Comparison of ENCODE assay signal across 16 cellular contexts in the genomic region with DNA sequence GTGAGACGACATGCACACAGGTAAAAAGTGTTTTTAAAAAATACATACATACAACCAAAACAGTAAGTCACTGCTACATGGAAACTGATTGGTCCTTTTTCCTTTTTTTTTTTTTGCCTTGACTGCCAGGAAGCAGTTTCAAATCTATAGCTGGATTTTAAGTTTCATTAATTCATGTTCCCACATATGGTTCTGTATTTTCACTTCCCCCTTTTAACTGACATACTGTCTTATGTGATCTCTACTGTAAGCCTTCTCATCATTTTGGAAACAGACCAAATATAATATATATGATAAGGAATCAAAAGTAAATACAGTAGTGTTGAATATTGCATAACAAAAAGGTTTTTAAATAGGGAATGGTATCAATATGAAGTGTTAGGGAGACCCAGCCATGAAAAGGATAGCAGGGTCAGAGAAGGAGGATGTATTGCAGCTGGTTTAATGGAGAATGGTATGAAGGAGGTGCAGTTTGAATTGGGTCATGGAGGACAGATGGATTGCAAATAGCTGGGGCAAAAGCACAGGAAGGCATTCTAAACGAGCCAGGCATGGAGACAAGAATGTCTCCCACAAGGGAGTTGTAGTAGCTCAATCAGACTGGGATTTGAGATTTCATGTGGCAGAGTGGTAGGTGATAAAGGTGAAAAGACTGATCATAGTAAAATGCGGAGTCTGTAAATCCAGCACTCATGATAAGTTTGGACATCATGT. TPM values are rescaled to one million over a fixed set of nuclear protein-coding genes. Genes with fewer than 3 reads are reported as not detected.
DNase-seq lines count a peak whose midpoint lies in the region; ATAC-seq, FAIRE-seq and TF ChIP-seq lines count a peak whose summit lies in the region.
"Had no signal": no experiment of that assay in that cellular context is flagged by ENCODE, and none has a peak within 500 bp of the region (broad histone marks: within the 10 kb centered on the region; RNA-seq: fewer than 3 reads in every experiment).

No MANE protein-coding gene starts in this region.

- H3K4me1 ChIP-seq in heart right ventricle (peaks cover 8 to 88% (median 79%) of the 10 kb centered on the region in 9 donors), astrocyte (ENCODE audit: insufficient read depth, low read length) (peaks cover 33% of the 10 kb centered on the region), lower lobe of right lung (peaks cover 28% of the 10 kb centered on the region), urinary bladder (ENCODE audit: insufficient read depth) (peaks cover 2% of the 10 kb centered on the region)

- peak overlapping the region; percentile 76 for H3K4me2 ChIP-seq in astrocyte (ENCODE audit: low read length)

- H3K79me2 ChIP-seq in astrocyte (ENCODE audit: insufficient read depth, low read length) = peaks cover 93% of the 10 kb centered on the region

- peaks cover 15% of the 10 kb centered on the region for H3K36me3 Mint-ChIP-seq in astrocyte (ENCODE audit: low read depth, unreplicated experiment)
- H3K36me3 Mint-ChIP-seq in activated T-helper 1 cell treated with anti-CD3 and anti-CD28 coated beads, Interleukin-12 subunit alpha, Interleukin-12 subunit beta, Interleukin-2, Interleukin-4 antibody, amounts not matched to agents 30 ng/mL and 10 ng/mL and 1 ng/mL, durations not matched to agents 14 hours and 24 hours and 36 hours (ENCODE audit: low read depth) = no peaks in the 10 kb centered on the region
- H3K36me3 Mint-ChIP-seq: WTC11 had no signal

- H3K27ac Mint-ChIP-seq in astrocyte (ENCODE audit: unreplicated experiment) = peak overlapping the region; percentile 6
- no peak overlapping the region for H3K27ac Mint-ChIP-seq in activated T-helper 1 cell treated with anti-CD3 and anti-CD28 coated beads, Interleukin-12 subunit alpha, Interleukin-12 subunit beta, Interleukin-2, Interleukin-4 antibody, amounts not matched to agents 30 ng/mL and 10 ng/mL and 1 ng/mL, durations not matched to agents 14 hours and 24 hours and 36 hours
- H3K27ac Mint-ChIP-seq: WTC11 had no signal

- DNase-seq in heart right ventricle = no peak
- DNase-seq in left cardiac atrium = no peak
- no peak for DNase-seq in astrocyte (ENCODE audit: low read depth)
- no peak for DNase-seq in lower lobe of right lung
- no peak for DNase-seq in activated T-helper 1 cell treated with anti-CD3 and anti-CD28 coated beads, Interleukin-12 subunit alpha, Interleukin-12 subunit beta, Interleukin-2, Interleukin-4 antibody, amounts not matched to agents 30 ng/mL and 10 ng/mL and 1 ng/mL, durations not matched to agents 14 hours and 24 hours and 36 hours (ENCODE audit: low spot score)
- DNase-seq in stimulated activated CD4-positive, alpha-beta T cell treated with anti-CD3 and anti-CD28 coated beads, Interleukin-2, amount 100 ng/mL, for 48 hours = no peak
- DNase-seq: adrenal gland; DND-41; effector CD8-positive, alpha-beta T cell; hippocampal formation; midbrain; NCI-H345; SHP77 had no signal

- H4K20me1 ChIP-seq in astrocyte (ENCODE audit: insufficient read depth, low read length) = peaks cover 23% of the 10 kb centered on the region

- no peaks in the 10 kb centered on the region for H3K27me3 Mint-ChIP-seq in astrocyte (ENCODE audit: low read depth, unreplicated experiment)
- peaks cover 42% of the 10 kb centered on the region for H3K27me3 Mint-ChIP-seq in activated T-helper 1 cell treated with anti-CD3 and anti-CD28 coated beads, Interleukin-12 subunit alpha, Interleukin-12 subunit beta, Interleukin-2, Interleukin-4 antibody, amounts not matched to agents 30 ng/mL and 10 ng/mL and 1 ng/mL, durations not matched to agents 14 hours and 24 hours and 36 hours (ENCODE audit: insufficient read depth)

- H3K27ac ChIP-seq in heart right ventricle (peak overlapping the region in 6 of 10 donors; percentile 13 to 99 (median 94)), astrocyte (ENCODE audit: low read depth, low read length) (no peak overlapping the region), lower lobe of right lung (peak overlapping the region; percentile 92), urinary bladder (ENCODE audit: low read depth) (no peak overlapping the region)
- H3K27ac ChIP-seq: adrenal gland had no signal

- H3K9ac ChIP-seq in astrocyte (ENCODE audit: low read length) = peak overlapping the region; percentile 1

- 26 to 28% methylated on average over 3 of the region's 3 CpGs for WGBS in heart right ventricle, 2 donors
- WGBS in urinary bladder = 31% methylated on average over 3 of the region's 3 CpGs

- H3K4me1 Mint-ChIP-seq in astrocyte (ENCODE audit: low read depth, unreplicated experiment) = peaks cover 50% of the 10 kb centered on the region
- peaks cover 25% of the 10 kb centered on the region for H3K4me1 Mint-ChIP-seq in activated T-helper 1 cell treated with anti-CD3 and anti-CD28 coated beads, Interleukin-12 subunit alpha, Interleukin-12 subunit beta, Interleukin-2, Interleukin-4 antibody, amounts not matched to agents 30 ng/mL and 10 ng/mL and 1 ng/mL, durations not matched to agents 14 hours and 24 hours and 36 hours (ENCODE audit: low read depth)

- H3K27me3 ChIP-seq in heart right ventricle (peaks cover 0 to 21% (median 0%) of the 10 kb centered on the region in 7 donors), astrocyte (ENCODE audit: insufficient read depth, low read length) (no peaks in the 10 kb centered on the region), lower lobe of right lung (ENCODE audit: low read depth) (peaks cover 4% of the 10 kb centered on the region)

- ATAC-seq in heart right ventricle = no peak
- no peak for ATAC-seq in left cardiac atrium
- ATAC-seq in lower lobe of right lung = no peak
- no peak for ATAC-seq in HG03108 (IDR thresholded peaks at IDR 0.05; ENCODE audit: unreplicated experiment)
- ATAC-seq: WTC11 had no signal

- no peak overlapping the region for H2AFZ ChIP-seq in astrocyte (ENCODE audit: low read depth, low read length)

- H3K36me3 ChIP-seq in heart right ventricle (peaks cover 0 to 86% (median 16%) of the 10 kb centered on the region in 9 donors), astrocyte (ENCODE audit: insufficient read depth, low read length) (peaks cover 42% of the 10 kb centered on the region), lower lobe of right lung (peaks cover 12% of the 10 kb centered on the region), urinary bladder (ENCODE audit: insufficient read depth) (no peaks in the 10 kb centered on the region)
- H3K36me3 ChIP-seq: adrenal gland had no signal

- TF ChIP-seq CTCF in heart right ventricle (IDR thresholded peaks at IDR 0.05) = no peak
- no peak for TF ChIP-seq CTCF in astrocyte (IDR thresholded peaks at IDR 0.05; ENCODE audit: insufficient read depth, low read depth, low read length)
- no peak for TF ChIP-seq CTCF in lower lobe of right lung (IDR thresholded peaks at IDR 0.05)

- H3K9me3 Mint-ChIP-seq in astrocyte (ENCODE audit: unreplicated experiment) = no peaks in the 10 kb centered on the region
- H3K9me3 Mint-ChIP-seq in activated T-helper 1 cell treated with anti-CD3 and anti-CD28 coated beads, Interleukin-12 subunit alpha, Interleukin-12 subunit beta, Interleukin-2, Interleukin-4 antibody, amounts not matched to agents 30 ng/mL and 10 ng/mL and 1 ng/mL, durations not matched to agents 14 hours and 24 hours and 36 hours = no peaks in the 10 kb centered on the region
- H3K9me3 Mint-ChIP-seq: WTC11 had no signal

- intact Hi-C loops in heart right ventricle (cut with DNase I) = loop anchor here in 1 of 10 donors (10.0 kb wide), 1 partner anchor 55 kb away; no protein-coding TSS in a partner anchor
- intact Hi-C loops in left cardiac atrium (cut with DNase I) = no loop called here
- intact Hi-C loops in lower lobe of right lung (cut with DNase I) = no loop called here
- intact Hi-C loops in activated T-helper 1 cell treated with anti-CD3 and anti-CD28 coated beads, Interleukin-12 subunit alpha, Interleukin-12 subunit beta, Interleukin-2, Interleukin-4 antibody, amounts not matched to agents 30 ng/mL and 10 ng/mL and 1 ng/mL, durations not matched to agents 14 hours and 24 hours and 36 hours (cut with micrococcal nuclease) = no loop called here

- no peaks in the 10 kb centered on the region for H3K9me3 ChIP-seq in heart right ventricle
- no peaks in the 10 kb centered on the region for H3K9me3 ChIP-seq in astrocyte (ENCODE audit: insufficient read depth, low read depth, low read length)
- H3K9me3 ChIP-seq in lower lobe of right lung = no peaks in the 10 kb centered on the region
- H3K9me3 ChIP-seq: adrenal gland had no signal

- no peak for FAIRE-seq in astrocyte (lab: Jason Lieb, UNC)

- peak overlapping the region in 9 of 10 donors; percentile 22 to 96 (median 73) for H3K4me3 ChIP-seq in heart right ventricle
- peak overlapping the region; percentile 20 for H3K4me3 ChIP-seq in astrocyte (ENCODE audit: insufficient read depth, low read depth, low read length)
- H3K4me3 ChIP-seq in lower lobe of right lung = peak overlapping the region; percentile 76
- H3K4me3 ChIP-seq in urinary bladder (ENCODE audit: low read depth, low read length) = peak overlapping the region; percentile 15
- H3K4me3 ChIP-seq: adrenal gland had no signal

- peak overlapping the region; percentile 96 for H3K4me3 Mint-ChIP-seq in astrocyte (ENCODE audit: unreplicated experiment)
- no peak overlapping the region for H3K4me3 Mint-ChIP-seq in activated T-helper 1 cell treated with anti-CD3 and anti-CD28 coated beads, Interleukin-12 subunit alpha, Interleukin-12 subunit beta, Interleukin-2, Interleukin-4 antibody, amounts not matched to agents 30 ng/mL and 10 ng/mL and 1 ng/mL, durations not matched to agents 14 hours and 24 hours and 36 hours
- H3K4me3 Mint-ChIP-seq: WTC11 had no signal

RNA-seq across cellular contexts. Expression of a gene that starts 5.4 kb away (rescaled TPM):
- total RNA-seq in heart right ventricle = 100 to 1,000 TPM; 195 to 364 (median 287) TPM
- polyA plus RNA-seq in heart right ventricle = 100 to 1,000 TPM in 1 of 2 donors, 10 to 100 TPM in 1; 93.0 to 198 TPM
- total RNA-seq in left cardiac atrium = 100 to 1,000 TPM; 423 to 465 TPM
- total RNA-seq in astrocyte = 384 and 472 TPM in 2 replicates
- total RNA-seq in lower lobe of right lung = 531 TPM
- total RNA-seq in urinary bladder = 576 TPM
- polyA plus RNA-seq in urinary bladder = 380 TPM
- 0.76 and 1.8 TPM in 2 replicates for total RNA-seq in activated T-helper 1 cell treated with anti-CD3 and anti-CD28 coated beads, Interleukin-12 subunit alpha, Interleukin-12 subunit beta, Interleukin-2, Interleukin-4 antibody, amounts not matched to agents 30 ng/mL and 10 ng/mL and 1 ng/mL, durations not matched to agents 14 hours and 24 hours and 36 hours

RNA-seq across cellular contexts. Expression of a gene that starts 30.7 kb away (rescaled TPM):
- total RNA-seq in heart right ventricle = 100 to 1,000 TPM; 196 to 277 (median 244) TPM
- polyA plus RNA-seq in heart right ventricle = 100 to 1,000 TPM in 1 of 2 donors, 10 to 100 TPM in 1; 56.3 to 136 TPM
- 100 to 1,000 TPM; 167 to 244 TPM for total RNA-seq in left cardiac atrium
- total RNA-seq in astrocyte = 152 and 161 TPM in 2 replicates
- 143 TPM for total RNA-seq in lower lobe of right lung
- 139 TPM for total RNA-seq in urinary bladder
- 86.5 TPM for polyA plus RNA-seq in urinary bladder
- not detected in 2 replicates for total RNA-seq in activated T-helper 1 cell treated with anti-CD3 and anti-CD28 coated beads, Interleukin-12 subunit alpha, Interleukin-12 subunit beta, Interleukin-2, Interleukin-4 antibody, amounts not matched to agents 30 ng/mL and 10 ng/mL and 1 ng/mL, durations not matched to agents 14 hours and 24 hours and 36 hours

Comparison
In these comparisons a context has a peak if more than half of its experiments do, and no peak if none do; other contexts are left out.
1. H3K27ac ChIP-seq: peak in heart right ventricle (6 of 10) and lower lobe of right lung (single experiment); none in astrocyte (single experiment) and urinary bladder (single experiment).
2. H3K4me3 ChIP-seq: peak in every context shown above with its lines; median percentile 76 in lower lobe of right lung; 73 in heart right ventricle; 20 in astrocyte; 15 in urinary bladder.
3. RNA of a gene that starts 5.4 kb away (total RNA-seq): 576 TPM in urinary bladder (single experiment), 531 TPM in lower lobe of right lung (single experiment), 384 to 472 TPM in astrocyte, 423 to 465 TPM in left cardiac atrium and 195 to 364 TPM in heart right ventricle; 0.76 to 1.8 TPM in activated T-helper 1 cell treated with anti-CD3 and anti-CD28 coated beads, Interleukin-12 subunit alpha, Interleukin-12 subunit beta, Interleukin-2, Interleukin-4 antibody, amounts not matched to agents 30 ng/mL and 10 ng/mL and 1 ng/mL, durations not matched to agents 14 hours and 24 hours and 36 hours; every median in the first group is over 10 times any median in the second.
4. RNA of a gene that starts 30.7 kb away (total RNA-seq): 196 to 277 TPM in heart right ventricle, 167 to 244 TPM in left cardiac atrium, 152 to 161 TPM in astrocyte, 143 TPM in lower lobe of right lung (single experiment) and 139 TPM in urinary bladder (single experiment); not detected in activated T-helper 1 cell treated with anti-CD3 and anti-CD28 coated beads, Interleukin-12 subunit alpha, Interleukin-12 subunit beta, Interleukin-2, Interleukin-4 antibody, amounts not matched to agents 30 ng/mL and 10 ng/mL and 1 ng/mL, durations not matched to agents 14 hours and 24 hours and 36 hours; every median in the first group is over 100 times any median in the second.